Comparison of ENCODE assay signal across 23 cellular contexts in the genomic region with DNA sequence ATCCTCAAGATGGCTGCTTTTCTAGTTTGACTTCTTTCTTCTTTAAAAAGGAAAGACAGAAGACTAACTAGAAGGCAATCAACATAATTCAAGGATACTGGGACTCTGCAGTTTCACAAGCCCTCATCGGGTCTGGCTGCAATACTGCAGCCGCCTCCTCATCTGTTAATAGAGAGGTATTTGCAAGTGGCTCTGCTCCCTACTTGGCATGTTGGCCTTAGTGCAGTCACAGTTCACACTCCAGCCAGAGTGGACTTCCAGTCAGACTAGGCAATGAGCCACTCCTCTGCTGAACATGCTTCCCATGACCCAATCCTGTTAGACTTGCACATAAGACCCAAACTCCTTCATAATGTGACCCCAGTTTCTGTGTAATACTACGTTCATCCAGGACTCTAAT.
"Had no signal": no experiment of that assay in that cellular context is flagged by ENCODE, and none has a peak within 500 bp of the region (broad histone marks: within the 10 kb centered on the region; RNA-seq: fewer than 3 reads in every experiment).

No MANE protein-coding gene starts in this region.

- H3K27ac Mint-ChIP-seq: activated CD4-positive, alpha-beta memory T cell treated with anti-CD3 and anti-CD28 coated beads, Interleukin-2, amount 10 ng/mL, durations not matched to agents 7 days and 5 days; activated CD4-positive, alpha-beta T cell treated with anti-CD3 and anti-CD28 coated beads, Interleukin-2, amount 10 ng/mL, durations not matched to agents 7 days and 5 days; activated naive CD4-positive, alpha-beta T cell treated with anti-CD3 and anti-CD28 coated beads, Interleukin-2, amount 10 ng/mL, durations not matched to agents 7 days and 5 days; activated T-cell treated with anti-CD3 and anti-CD28 coated beads, Interleukin-2, amount 50 U/mL, for 24 hours; natural killer cell treated with Interleukin-12 subunit alpha and Interleukin-12 subunit beta and Interleukin-15 and Interleukin-18, amount 100 ng/mL, for 72 hours; stimulated activated memory B cell treated with anti-CD40 and anti-IgM and Interleukin-4, amounts not matched to agents 10 μg/mL and 1 μg/mL and 100 μg/mL, for 72 hours; stimulated activated naive CD8-positive, alpha-beta T cell treated with anti-CD3 and anti-CD28 coated beads, Interleukin-15, amount 100 ng/mL, for 72 hours had no signal

- H3K27ac ChIP-seq: left lung, tibial artery had no signal

- H3K9me3 ChIP-seq: left lung, mucosa of descending colon, tibial artery had no signal

- H3K27me3 Mint-ChIP-seq: activated naive CD4-positive, alpha-beta T cell treated with anti-CD3 and anti-CD28 coated beads, Interleukin-2, amount 10 ng/mL, durations not matched to agents 7 days and 5 days; progenitor cell of endocrine pancreas; stimulated activated memory B cell treated with anti-CD40 and anti-IgM and Interleukin-4, amounts not matched to agents 10 μg/mL and 1 μg/mL and 100 μg/mL, for 72 hours; stimulated activated naive CD8-positive, alpha-beta T cell treated with anti-CD3 and anti-CD28 coated beads, Interleukin-15, amount 100 ng/mL, for 72 hours had no signal

- DNase-seq: activated CD4-positive, alpha-beta memory T cell treated with anti-CD3 and anti-CD28 coated beads, Interleukin-2, amount 10 ng/mL, durations not matched to agents 7 days and 5 days; activated CD4-positive, alpha-beta T cell treated with anti-CD3 and anti-CD28 coated beads for 1 hour; activated CD4-positive, alpha-beta T cell treated with anti-CD3 and anti-CD28 coated beads, Interleukin-2, amount 10 ng/mL, durations not matched to agents 7 days and 5 days; activated CD8-positive, alpha-beta memory T cell treated with anti-CD3 and anti-CD28 coated beads, Interleukin-2, amount 50 U/mL, for 48 hours; activated gamma-delta T cell; activated naive CD4-positive, alpha-beta T cell treated with anti-CD3 and anti-CD28 coated beads, Interleukin-2, amount 10 ng/mL, durations not matched to agents 7 days and 5 days; activated T-cell treated with anti-CD3 and anti-CD28 coated beads, Interleukin-2, amount 50 U/mL, for 24 hours; amygdala; effector CD8-positive, alpha-beta T cell; foreskin fibroblast; kidney glomerular epithelial cell; left lung; mucosa of descending colon; stimulated activated CD4-positive, alpha-beta T cell treated with anti-CD3 and anti-CD28 coated beads, Interleukin-1b, Interleukin-23, amount 100 ng/mL, for 48 hours; stimulated activated CD4-positive, alpha-beta T cell treated with anti-CD3 and anti-CD28 coated beads, Interleukin-4, amount 100 ng/mL, for 4 hours; stimulated activated CD8-positive, alpha-beta memory T cell treated with anti-CD3 and anti-CD28 coated beads, Interleukin-4, amount 100 ng/mL, for 48 hours; stimulated activated naive CD8-positive, alpha-beta T cell treated with anti-CD3 and anti-CD28 coated beads, Interleukin-15, amount 100 ng/mL, for 72 hours; T-helper 2 cell; tibial artery had no signal

- H3K36me3 ChIP-seq: left lung, tibial artery had no signal

- H3K36me3 Mint-ChIP-seq: activated naive CD4-positive, alpha-beta T cell treated with anti-CD3 and anti-CD28 coated beads, Interleukin-2, amount 10 ng/mL, durations not matched to agents 7 days and 5 days; natural killer cell treated with Interleukin-12 subunit alpha and Interleukin-12 subunit beta and Interleukin-15 and Interleukin-18, amount 100 ng/mL, for 72 hours; stimulated activated memory B cell treated with anti-CD40 and anti-IgM and Interleukin-4, amounts not matched to agents 10 μg/mL and 1 μg/mL and 100 μg/mL, for 72 hours had no signal

- H3K4me3 Mint-ChIP-seq: activated CD4-positive, alpha-beta memory T cell treated with anti-CD3 and anti-CD28 coated beads, Interleukin-2, amount 10 ng/mL, durations not matched to agents 7 days and 5 days; activated CD4-positive, alpha-beta T cell treated with anti-CD3 and anti-CD28 coated beads, Interleukin-2, amount 10 ng/mL, durations not matched to agents 7 days and 5 days; activated naive CD4-positive, alpha-beta T cell treated with anti-CD3 and anti-CD28 coated beads, Interleukin-2, amount 10 ng/mL, durations not matched to agents 7 days and 5 days; activated T-cell treated with anti-CD3 and anti-CD28 coated beads, Interleukin-2, amount 50 U/mL, for 24 hours; natural killer cell treated with Interleukin-12 subunit alpha and Interleukin-12 subunit beta and Interleukin-15 and Interleukin-18, amount 100 ng/mL, for 72 hours; stimulated activated memory B cell treated with anti-CD40 and anti-IgM and Interleukin-4, amounts not matched to agents 10 μg/mL and 1 μg/mL and 100 μg/mL, for 72 hours; stimulated activated naive CD8-positive, alpha-beta T cell treated with anti-CD3 and anti-CD28 coated beads, Interleukin-15, amount 100 ng/mL, for 72 hours had no signal

- ATAC-seq: left lung; mucosa of descending colon; natural killer cell treated with Interleukin-12 subunit alpha and Interleukin-12 subunit beta and Interleukin-15 and Interleukin-18, amount 100 ng/mL, for 72 hours; stimulated activated memory B cell treated with anti-CD40 and anti-IgM and Interleukin-4, amounts not matched to agents 10 μg/mL and 1 μg/mL and 100 μg/mL, for 72 hours; stimulated activated naive CD8-positive, alpha-beta T cell treated with anti-CD3 and anti-CD28 coated beads, Interleukin-15, amount 100 ng/mL, for 72 hours had no signal

- H3K4me2 ChIP-seq: smooth muscle cell had no signal

- H3K4me3 ChIP-seq: left lung, mucosa of descending colon, smooth muscle cell, tibial artery had no signal

- H3K4me1 ChIP-seq: left lung had no signal

- H3K9me3 Mint-ChIP-seq: activated CD4-positive, alpha-beta T cell treated with anti-CD3 and anti-CD28 coated beads, Interleukin-2, amount 10 ng/mL, durations not matched to agents 7 days and 5 days; activated naive CD4-positive, alpha-beta T cell treated with anti-CD3 and anti-CD28 coated beads, Interleukin-2, amount 10 ng/mL, durations not matched to agents 7 days and 5 days; activated T-cell treated with anti-CD3 and anti-CD28 coated beads, Interleukin-2, amount 50 U/mL, for 24 hours; natural killer cell treated with Interleukin-12 subunit alpha and Interleukin-12 subunit beta and Interleukin-15 and Interleukin-18, amount 100 ng/mL, for 72 hours; stimulated activated memory B cell treated with anti-CD40 and anti-IgM and Interleukin-4, amounts not matched to agents 10 μg/mL and 1 μg/mL and 100 μg/mL, for 72 hours; stimulated activated naive CD8-positive, alpha-beta T cell treated with anti-CD3 and anti-CD28 coated beads, Interleukin-15, amount 100 ng/mL, for 72 hours had no signal

- H3K27me3 ChIP-seq: left lung, tibial artery had no signal
